In the genomic region with DNA sequence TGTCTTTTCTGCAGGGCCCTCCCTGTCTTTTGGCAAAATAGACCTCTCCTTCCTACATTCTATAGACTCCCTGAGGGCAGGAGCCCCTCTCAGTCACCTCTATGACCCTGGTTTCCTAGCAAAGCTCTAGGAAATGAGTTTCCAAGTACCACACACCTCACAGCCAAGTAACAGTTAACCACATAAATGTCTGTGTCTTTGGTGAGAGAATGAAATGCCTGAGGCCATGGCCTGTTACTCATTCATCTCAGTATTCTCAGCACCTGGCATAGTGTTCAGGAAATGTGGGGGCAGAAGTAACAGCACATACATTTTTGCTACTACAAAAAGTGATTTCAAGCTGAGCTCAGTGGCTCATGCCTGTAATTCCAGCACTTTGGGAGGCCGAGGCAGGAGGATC, we compare ENCODE assay signal across 10 cellular contexts. TPM values are rescaled to one million over a fixed set of nuclear protein-coding genes. Genes with fewer than 3 reads are reported as not detected.
DNase-seq lines count a peak whose midpoint lies in the region; ATAC-seq lines count a peak whose summit lies in the region.
"Had no signal": no experiment of that assay in that cellular context is flagged by ENCODE, and none has a peak within 500 bp of the region (broad histone marks: within the 10 kb centered on the region; RNA-seq: fewer than 3 reads in every experiment).

No MANE protein-coding gene starts in this region.

- H3K27ac ChIP-seq in esophagus (ENCODE audit: low read depth in 2 of 2, low read length in 1 of 2): peak overlapping the region; percentile 17 to 35

- no peaks in the 10 kb centered on the region for H3K27me3 Mint-ChIP-seq in T-helper 17 cell

- peak; percentile 9 for DNase-seq in activated T-cell treated with anti-CD3 and anti-CD28 coated beads for 48 hours (ENCODE audit: low read depth)
- no peak for DNase-seq in activated T-cell treated with anti-CD3 and anti-CD28 coated beads for 4 hours
- no peak for DNase-seq in T-helper 17 cell
- DNase-seq in stimulated activated naive CD8-positive, alpha-beta T cell treated with anti-CD3 and anti-CD28 coated beads, Interleukin-15, Interleukin-2, amounts not matched to agents 100 U/mL and 50 U/mL, for 24 hours: no peak
- DNase-seq: NCI-H2081, spleen had no signal

- peak overlapping the region; percentile 21 for H3K4me3 Mint-ChIP-seq in T-helper 17 cell

- ATAC-seq in T-helper 17 cell (peak; percentile 29), GM18517 (IDR thresholded peaks at IDR 0.05; ENCODE audit: unreplicated experiment) (no peak), HG03354 (IDR thresholded peaks at IDR 0.05; ENCODE audit: poor library complexity, severe bottlenecking, unreplicated experiment) (no peak), HG02870 (IDR thresholded peaks at IDR 0.05; ENCODE audit: unreplicated experiment) (no peak)
- ATAC-seq in stimulated activated naive CD8-positive, alpha-beta T cell treated with anti-CD3 and anti-CD28 coated beads, Interleukin-15, Interleukin-2, amounts not matched to agents 100 U/mL and 50 U/mL, for 24 hours: peak; percentile 87

- H3K36me3 Mint-ChIP-seq in T-helper 17 cell (ENCODE audit: low read depth): peaks cover 6% of the 10 kb centered on the region

- WGBS in esophagus, 2 donors: 41 to 61% methylated on average over 1 of the region's 1 CpG

- no peak overlapping the region for H3K4me3 ChIP-seq in esophagus (ENCODE audit: low read depth in 1 of 2, low read length in 2 of 2)
- H3K4me3 ChIP-seq: spleen had no signal

- no peaks in the 10 kb centered on the region for H3K4me1 ChIP-seq in esophagus (ENCODE audit: control insufficient read depth in 2 of 2, insufficient read depth in 2 of 2, low read length in 1 of 2)

- H3K36me3 ChIP-seq in esophagus (ENCODE audit: control insufficient read depth in 2 of 2, insufficient read depth in 2 of 2, low read length in 1 of 2): peaks cover 4 to 6% of the 10 kb centered on the region in 2 donors

- H3K27me3 ChIP-seq in esophagus (ENCODE audit: control insufficient read depth in 1 of 2, insufficient read depth in 2 of 2, low read length in 2 of 2): no peaks in the 10 kb centered on the region
- H3K27me3 ChIP-seq: spleen had no signal

- H3K9me3 ChIP-seq in T-helper 17 cell (ENCODE audit: control insufficient read depth, low read length, poor library complexity, severe bottlenecking): no peaks in the 10 kb centered on the region
- no peaks in the 10 kb centered on the region for H3K9me3 ChIP-seq in esophagus (ENCODE audit: control insufficient read depth in 2 of 2, insufficient read depth in 1 of 2, low read depth in 1 of 2, low read length in 1 of 2)
- H3K9me3 ChIP-seq: spleen had no signal

- peak overlapping the region; percentile 81 for H3K27ac Mint-ChIP-seq in T-helper 17 cell

- peaks cover 11% of the 10 kb centered on the region for H3K4me1 Mint-ChIP-seq in T-helper 17 cell

RNA-seq across cellular contexts. Expression of a gene that starts 21.0 kb away (rescaled TPM):
- 10 to 100 TPM; 11.9 to 12.2 TPM for total RNA-seq in T-helper 17 cell
- polyA plus RNA-seq in esophagus: 10 to 100 TPM in 1 of 2 donors, 1 to 10 TPM in 1; 5.7 to 11.0 TPM

RNA-seq across cellular contexts. Expression of a gene that starts 51.8 kb away (rescaled TPM):
- 10 to 100 TPM; 27.3 to 35.0 TPM for total RNA-seq in T-helper 17 cell
- 10 to 100 TPM; 19.8 to 22.2 TPM for polyA plus RNA-seq in esophagus

Comparison
In these comparisons a context has a peak if more than half of its experiments do, and no peak if none do; other contexts are left out.
1. ATAC-seq: peak in T-helper 17 cell (single experiment) and stimulated activated naive CD8-positive, alpha-beta T cell treated with anti-CD3 and anti-CD28 coated beads, Interleukin-15, Interleukin-2, amounts not matched to agents 100 U/mL and 50 U/mL, for 24 hours (single experiment); none in GM18517 (single experiment), HG03354 (single experiment) and HG02870 (single experiment).